In the genomic region with DNA sequence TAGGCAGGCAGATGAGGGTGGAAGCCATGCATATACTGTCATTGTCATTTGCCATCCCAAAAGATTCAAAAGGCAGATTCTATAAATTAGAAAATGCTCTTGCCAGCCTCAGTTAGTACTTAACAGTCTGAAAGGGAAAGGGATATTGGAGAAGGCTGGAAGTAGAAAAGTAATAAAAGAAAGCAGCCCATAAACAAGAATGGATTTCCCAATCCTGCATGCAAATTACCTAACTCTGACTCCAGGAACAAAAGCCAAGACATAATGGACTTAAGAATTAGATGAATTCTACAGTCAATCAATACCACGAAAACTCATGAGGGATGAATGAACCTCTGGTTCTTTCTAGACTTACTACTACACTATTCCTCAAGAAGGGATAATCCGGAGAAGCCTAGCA, we compare ENCODE assay signal across 2 cellular contexts.
A peak's percentile ranks its signal among the peaks of the same experiment; 100 is the strongest.
TF ChIP-seq lines count a peak whose summit lies in the region.

No MANE protein-coding gene starts in this region.

TF ChIP-seq in HEK293, 187 proteins besides CTCF, POLR2A, EP300 and RAD21:
- TF ChIP-seq PRDM1 (tag by site-specific recombination; IDR thresholded peaks at IDR 0.05) = peak; percentile 61
- TF ChIP-seq, protein P1, sequence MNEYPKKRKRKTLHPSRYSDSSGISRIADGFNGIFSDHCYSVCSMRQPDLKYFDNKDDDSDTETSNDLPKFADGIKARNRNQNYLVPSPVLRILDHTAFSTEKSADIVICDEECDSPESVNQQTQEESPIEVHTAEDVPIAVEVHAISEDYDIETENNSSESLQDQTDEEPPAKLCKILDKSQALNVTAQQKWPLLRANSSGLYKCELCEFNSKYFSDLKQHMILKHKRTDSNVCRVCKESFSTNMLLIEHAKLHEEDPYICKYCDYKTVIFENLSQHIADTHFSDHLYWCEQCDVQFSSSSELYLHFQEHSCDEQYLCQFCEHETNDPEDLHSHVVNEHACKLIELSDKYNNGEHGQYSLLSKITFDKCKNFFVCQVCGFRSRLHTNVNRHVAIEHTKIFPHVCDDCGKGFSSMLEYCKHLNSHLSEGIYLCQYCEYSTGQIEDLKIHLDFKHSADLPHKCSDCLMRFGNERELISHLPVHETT (tag by site-specific recombination; IDR thresholded peaks at IDR 0.05) = no peak

TF ChIP-seq in GM12878, 131 proteins besides CTCF, POLR2A, EP300 and RAD21:
- TF ChIP-seq HDAC2 (IDR thresholded peaks at IDR 0.05) (no peak), RELA (IDR thresholded peaks at IDR 0.05; ENCODE audit: borderline replicate concordance, partially characterized antibody) (no peak), BHLHE40 (IDR thresholded peaks at IDR 0.05; ENCODE audit: borderline replicate concordance in 1 of 2, low read depth in 2 of 2, low read length in 1 of 2) (no peak), SUZ12 (IDR thresholded peaks at IDR 0.05; ENCODE audit: unreplicated experiment) (no peak), CREM (IDR thresholded peaks at IDR 0.05; ENCODE audit: low read depth) (no peak)
- TF ChIP-seq, protein P2, sequence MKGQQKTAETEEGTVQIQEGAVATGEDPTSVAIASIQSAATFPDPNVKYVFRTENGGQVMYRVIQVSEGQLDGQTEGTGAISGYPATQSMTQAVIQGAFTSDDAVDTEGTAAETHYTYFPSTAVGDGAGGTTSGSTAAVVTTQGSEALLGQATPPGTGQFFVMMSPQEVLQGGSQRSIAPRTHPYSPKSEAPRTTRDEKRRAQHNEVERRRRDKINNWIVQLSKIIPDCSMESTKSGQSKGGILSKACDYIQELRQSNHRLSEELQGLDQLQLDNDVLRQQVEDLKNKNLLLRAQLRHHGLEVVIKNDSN (IDR thresholded peaks at IDR 0.05; ENCODE audit: borderline replicate concordance, extremely low read length, insufficient read depth, low read depth, low read length) = no peak
